9 cellular contexts compared by ENCODE assay signal in the genomic region with DNA sequence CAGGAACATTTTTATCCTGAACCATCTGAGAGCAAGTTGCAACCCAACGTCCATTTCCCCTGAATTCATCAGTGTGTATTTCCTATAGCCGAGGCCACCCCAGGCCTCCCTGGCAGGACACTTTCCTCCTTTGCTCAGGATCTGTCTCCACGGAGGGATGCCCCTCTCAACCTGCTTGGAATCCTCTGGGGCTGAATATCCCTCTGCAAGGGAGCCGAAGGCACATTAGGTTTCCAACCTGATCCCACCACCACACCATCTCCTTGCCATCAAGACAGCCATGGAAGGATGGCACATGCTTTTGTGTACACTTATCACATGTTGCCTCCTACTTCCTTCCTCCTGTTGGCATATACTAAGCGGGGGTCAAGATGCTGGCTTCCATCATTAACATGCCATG.
"Had no signal": no experiment of that assay in that cellular context is flagged by ENCODE, and none has a peak within 500 bp of the region (broad histone marks: within the 10 kb centered on the region; RNA-seq: fewer than 3 reads in every experiment).

No MANE protein-coding gene starts in this region.

- H3K9me3 Mint-ChIP-seq: activated B cell treated with CpG ODN at 0.5 μM for 24 hours had no signal

- H3K27me3 Mint-ChIP-seq: activated B cell treated with CpG ODN at 0.5 μM for 24 hours had no signal

- ATAC-seq: esophagus mucosa had no signal

- H3K27ac ChIP-seq: RWPE1, SJSA1 had no signal

- H3K27me3 ChIP-seq: SJSA1 had no signal

- H3K4me1 Mint-ChIP-seq: activated B cell treated with CpG ODN at 0.5 μM for 24 hours, neural crest cell had no signal

- H3K27ac Mint-ChIP-seq: activated B cell treated with CpG ODN at 0.5 μM for 24 hours had no signal

- H3K4me1 ChIP-seq: SJSA1 had no signal

- DNase-seq: activated B cell treated with CpG ODN at 0.5 μM for 24 hours; activated CD4-positive, alpha-beta T cell treated with anti-CD3 and anti-CD28 coated beads, Interleukin-2, amount 50 U/mL, for 1 hour; activated naive CD4-positive, alpha-beta T cell treated with anti-CD3 and anti-CD28 coated beads for 36 hours; activated T-cell treated with anti-CD3 and anti-CD28 coated beads, Interleukin-2, amount 50 U/mL, for 1 hour; stimulated activated CD4-positive, alpha-beta T cell treated with anti-CD3 and anti-CD28 coated beads, Interleukin-4, amount 100 ng/mL, for 24 hours had no signal

- H3K4me3 Mint-ChIP-seq: activated B cell treated with CpG ODN at 0.5 μM for 24 hours; activated naive CD4-positive, alpha-beta T cell treated with anti-CD3 and anti-CD28 coated beads for 36 hours; neural crest cell had no signal

- H3K4me3 ChIP-seq: SJSA1 had no signal

- H3K9me3 ChIP-seq: SJSA1 had no signal
